Comparison of ENCODE assay signal across 18 cellular contexts in genomic region chr19:23377276-23377675, GRCh38.
"Had no signal": no experiment of that assay in that cellular context is flagged by ENCODE, and none has a peak within 500 bp of the region (broad histone marks: within the 10 kb centered on the region; RNA-seq: fewer than 3 reads in every experiment).

No MANE protein-coding gene starts in this region.

- H3K27me3 Mint-ChIP-seq: activated naive CD4-positive, alpha-beta T cell treated with anti-CD3 and anti-CD28 coated beads, Interleukin-2, amount 50 U/mL, for 24 hours; dendritic cell treated with granulocyte-macrophage colony-stimulating factor and Interleukin-4, amounts not matched to agents 40 ng/mL and 50 ng/mL, for 4 days; stimulated activated naive B cell treated with anti-CD40 and anti-IgM and Interleukin-4, amounts not matched to agents 10 μg/mL and 1 μg/mL and 100 μg/mL, for 72 hours; T-helper 17 cell had no signal

- H3K4me3 Mint-ChIP-seq: activated naive CD4-positive, alpha-beta T cell treated with anti-CD3 and anti-CD28 coated beads, Interleukin-2, amount 50 U/mL, for 24 hours; activated T-cell treated with anti-CD3 and anti-CD28 coated beads, Interleukin-2, amount 50 U/mL, for 72 hours; dendritic cell treated with granulocyte-macrophage colony-stimulating factor and Interleukin-4, amounts not matched to agents 40 ng/mL and 50 ng/mL, for 4 days; stimulated activated naive B cell treated with anti-CD40 and anti-IgM and Interleukin-4, amounts not matched to agents 10 μg/mL and 1 μg/mL and 100 μg/mL, for 72 hours; T-helper 17 cell had no signal

- H3K4me3 ChIP-seq: adrenal gland, esophagus squamous epithelium, hepatocyte, tibial artery had no signal

- DNase-seq: activated CD4-positive, alpha-beta T cell treated with anti-CD3 and anti-CD28 coated beads for 1 hour; activated CD4-positive, alpha-beta T cell treated with anti-CD3 and anti-CD28 coated beads, Interleukin-2, amount 50 U/mL, for 4 hours; activated effector memory CD4-positive, alpha-beta T cell treated with anti-CD3 and anti-CD28 coated beads, Interleukin-2, amount 50 U/mL, for 16 hours; activated T-cell treated with anti-CD3 and anti-CD28 coated beads, Interleukin-2, amount 50 U/mL, for 72 hours; adrenal gland; effector CD8-positive, alpha-beta T cell; esophagus squamous epithelium; left colon; midbrain; occipital lobe; posterior cingulate gyrus; stimulated activated naive B cell treated with anti-CD40 and anti-IgM and Interleukin-4, amounts not matched to agents 10 μg/mL and 1 μg/mL and 100 μg/mL, for 72 hours; T-helper 17 cell; tibial artery had no signal

- H3K27ac Mint-ChIP-seq: activated naive CD4-positive, alpha-beta T cell treated with anti-CD3 and anti-CD28 coated beads, Interleukin-2, amount 50 U/mL, for 24 hours; activated T-cell treated with anti-CD3 and anti-CD28 coated beads, Interleukin-2, amount 50 U/mL, for 72 hours; dendritic cell treated with granulocyte-macrophage colony-stimulating factor and Interleukin-4, amounts not matched to agents 40 ng/mL and 50 ng/mL, for 4 days; stimulated activated naive B cell treated with anti-CD40 and anti-IgM and Interleukin-4, amounts not matched to agents 10 μg/mL and 1 μg/mL and 100 μg/mL, for 72 hours; T-helper 17 cell had no signal

- H3K27ac ChIP-seq: adrenal gland, esophagus squamous epithelium, hepatocyte, tibial artery, VCaP had no signal

- H3K4me2 ChIP-seq: hepatocyte had no signal

- H3K4me1 Mint-ChIP-seq: T-helper 17 cell had no signal

- H3K27me3 ChIP-seq: adrenal gland, esophagus squamous epithelium, hepatocyte, tibial artery had no signal

- ATAC-seq: activated T-cell treated with anti-CD3 and anti-CD28 coated beads, Interleukin-2, amount 50 U/mL, for 72 hours; left colon; stimulated activated naive B cell treated with anti-CD40 and anti-IgM and Interleukin-4, amounts not matched to agents 10 μg/mL and 1 μg/mL and 100 μg/mL, for 72 hours; T-helper 17 cell had no signal
